In genomic region chr3:15294914-15295313, GRCh38 we compare ENCODE assay signal across 11 cellular contexts. TPM values are rescaled to one million over a fixed set of nuclear protein-coding genes. Genes with fewer than 3 reads are reported as not detected.
A peak's percentile ranks its signal among the peaks of the same experiment; 100 is the strongest.
DNase-seq lines count a peak whose midpoint lies in the region; ATAC-seq and TF ChIP-seq lines count a peak whose summit lies in the region.
"Had no signal": no experiment of that assay in that cellular context is flagged by ENCODE, and none has a peak within 500 bp of the region (broad histone marks: within the 10 kb centered on the region; RNA-seq: fewer than 3 reads in every experiment).

No MANE protein-coding gene starts in this region.

- no peak overlapping the region for H3K4ac ChIP-seq in mesenchymal stem cell (ENCODE audit: low read depth in 1 of 2, low read length in 2 of 2)

- WGBS in mesenchymal stem cell, result 98% methylated on average over 5 of the region's 5 CpGs
- WGBS in upper lobe of left lung, 2 donors, result 62 to 80% methylated on average over 5 of the region's 5 CpGs

- H3K36me3 Mint-ChIP-seq in activated naive CD4-positive, alpha-beta T cell treated with anti-CD3 and anti-CD28 coated beads for 36 hours (ENCODE audit: low read depth), result peaks cover 6% of the 10 kb centered on the region

- H3K18ac ChIP-seq in mesenchymal stem cell (ENCODE audit: low read depth in 1 of 2, low read length in 2 of 2), result no peak overlapping the region

- H3K27ac ChIP-seq in colonic mucosa (peak overlapping the region; percentile 51), mesenchymal stem cell (ENCODE audit: low read length, poor library complexity, severe bottlenecking) (no peak overlapping the region), upper lobe of left lung (peak overlapping the region; percentile 82 to 89 (median 84)), PC-9 (no peak overlapping the region)

- no peak overlapping the region for H4K8ac ChIP-seq in mesenchymal stem cell (ENCODE audit: low read length)

- no peaks in the 10 kb centered on the region for H3K27me3 Mint-ChIP-seq in activated naive CD4-positive, alpha-beta T cell treated with anti-CD3 and anti-CD28 coated beads for 36 hours (ENCODE audit: low read depth)

- H3K4me1 Mint-ChIP-seq in activated naive CD4-positive, alpha-beta T cell treated with anti-CD3 and anti-CD28 coated beads for 36 hours (ENCODE audit: low read depth), result peaks cover 68% of the 10 kb centered on the region

- H2AK5ac ChIP-seq in mesenchymal stem cell (ENCODE audit: low read length, severe bottlenecking), result peak overlapping the region; percentile 11

- H3K9ac ChIP-seq in colonic mucosa (ENCODE audit: low read depth in 2 of 2, low read length in 2 of 2), result no peak overlapping the region
- H3K9ac ChIP-seq in mesenchymal stem cell (ENCODE audit: low read length), result peak overlapping the region; percentile 73
- H3K9ac ChIP-seq: SK-N-SH had no signal

- H3K27me3 ChIP-seq in colonic mucosa (no peaks in the 10 kb centered on the region), mesenchymal stem cell (ENCODE audit: control insufficient read depth in 1 of 2, insufficient read depth in 1 of 2, low read length in 2 of 2) (no peaks in the 10 kb centered on the region), upper lobe of left lung (no peaks in the 10 kb centered on the region), PC-9 (ENCODE audit: insufficient read depth, low read depth) (no peaks in the 10 kb centered on the region)

- no peak overlapping the region for H2BK15ac ChIP-seq in mesenchymal stem cell (ENCODE audit: low read depth, poor library complexity, severe bottlenecking)

- H3K79me1 ChIP-seq in mesenchymal stem cell (replicated peaks; ENCODE audit: low read length, poor library complexity, severe bottlenecking), result peaks cover 2% of the 10 kb centered on the region

- H3K4me2 ChIP-seq in mesenchymal stem cell (ENCODE audit: low read length, poor library complexity, severe bottlenecking) (no peak overlapping the region), PC-9 (no peak overlapping the region)
- H3K4me2 ChIP-seq: SK-N-SH had no signal

- POLR2A ChIA-PET in PC-9 (lab: Charles Lee; ENCODE audit: unreplicated experiment), result no interaction called here

- no TSS peak for BruUV-seq in PC-9 (replicated peaks; lab: Mats Ljungman, UMichigan)

- CTCF ChIA-PET in activated naive CD4-positive, alpha-beta T cell treated with anti-CD3 and anti-CD28 coated beads for 36 hours (lab: Charles Lee), result interaction anchor here (1.0 to 1.6 kb wide), 4 partner anchors 9 to 27 kb away, joined by 3 to 4 read pairs (median 4); no protein-coding TSS in a partner anchor
- CTCF ChIA-PET in PC-9 (lab: Charles Lee), result no interaction called here

- H3K4me1 ChIP-seq in colonic mucosa (no peaks in the 10 kb centered on the region), mesenchymal stem cell (ENCODE audit: control insufficient read depth, insufficient read depth, low read depth, low read length) (peaks cover 13% of the 10 kb centered on the region), upper lobe of left lung (peaks cover 46 to 75% (median 63%) of the 10 kb centered on the region in 4 donors), PC-9 (replicated peaks; ENCODE audit: insufficient read depth) (peaks cover 31% of the 10 kb centered on the region)

- peak overlapping the region; percentile 13 for H3K27ac Mint-ChIP-seq in activated naive CD4-positive, alpha-beta T cell treated with anti-CD3 and anti-CD28 coated beads for 36 hours
- H3K27ac Mint-ChIP-seq: endodermal cell had no signal

- H3F3A ChIP-seq in PC-9 (ENCODE audit: insufficient read depth, low read depth), result peaks cover 37% of the 10 kb centered on the region

- no peak overlapping the region for H3K4me3 Mint-ChIP-seq in activated naive CD4-positive, alpha-beta T cell treated with anti-CD3 and anti-CD28 coated beads for 36 hours
- H3K4me3 Mint-ChIP-seq: endodermal cell had no signal

- TF ChIP-seq EP300 in upper lobe of left lung (IDR thresholded peaks at IDR 0.05), result peak in 1 of 4 donors; percentile 15

- no peaks in the 10 kb centered on the region for H3K36me3 ChIP-seq in colonic mucosa
- H3K36me3 ChIP-seq in mesenchymal stem cell (ENCODE audit: control insufficient read depth in 1 of 2, insufficient read depth in 2 of 2, low read depth in 1 of 2, low read length in 2 of 2), result peaks cover 0 to 40% of the 10 kb centered on the region in 2 experiments
- peaks cover 0 to 11% (median 2%) of the 10 kb centered on the region in 4 donors for H3K36me3 ChIP-seq in upper lobe of left lung
- peaks cover 3% of the 10 kb centered on the region; the same call in 1 of the 2 replicates for H3K36me3 ChIP-seq in PC-9 (ENCODE audit: low read depth)

- intact Hi-C loops in activated naive CD4-positive, alpha-beta T cell treated with anti-CD3 and anti-CD28 coated beads for 36 hours (cut with micrococcal nuclease), result no loop called here
- intact Hi-C loops in colonic mucosa (cut with DNase I) (no loop called here), PC-9 (cut with micrococcal nuclease; ENCODE audit: unreplicated experiment) (no loop called here)

- H3K9me3 Mint-ChIP-seq in activated naive CD4-positive, alpha-beta T cell treated with anti-CD3 and anti-CD28 coated beads for 36 hours, result no peaks in the 10 kb centered on the region
- H3K9me3 Mint-ChIP-seq: endodermal cell had no signal

- peak in 1 of 4 donors; percentile 59 for TF ChIP-seq POLR2A in upper lobe of left lung (IDR thresholded peaks at IDR 0.05)

- peaks cover 44% of the 10 kb centered on the region for H3K79me2 ChIP-seq in PC-9 (ENCODE audit: low read depth)

- TF ChIP-seq CTCF in colonic mucosa (IDR thresholded peaks at IDR 0.05) (no peak), upper lobe of left lung (IDR thresholded peaks at IDR 0.05) (no peak), PC-9 (conservative IDR thresholded peaks at IDR 0.05) (no peak)

- no peak overlapping the region for H2BK120ac ChIP-seq in mesenchymal stem cell (ENCODE audit: low read depth, low read length)

- H3K4me3 ChIP-seq in colonic mucosa (no peak overlapping the region), mesenchymal stem cell (ENCODE audit: insufficient read depth in 1 of 2, low read depth in 1 of 2, low read length in 2 of 2) (no peak overlapping the region), upper lobe of left lung (no peak overlapping the region), PC-9 (no peak overlapping the region)

- peak; percentile 61 to 71 for ATAC-seq in upper lobe of left lung (ENCODE audit: low FRiP score in 2 of 2)
- ATAC-seq in GM21381 (IDR thresholded peaks at IDR 0.05; ENCODE audit: unreplicated experiment), result no peak
- ATAC-seq in GM18858 (IDR thresholded peaks at IDR 0.05; ENCODE audit: unreplicated experiment), result no peak

- no peak for DNase-seq in activated naive CD4-positive, alpha-beta T cell treated with anti-CD3 and anti-CD28 coated beads for 36 hours
- no peak for DNase-seq in activated naive CD4-positive, alpha-beta T cell (lab: John Stamatoyannopoulos, UW)
- DNase-seq in colonic mucosa (no peak), mesenchymal stem cell (no peak), upper lobe of left lung (peak in 1 of 2 donors; percentile 61), PC-9 (no peak)
- DNase-seq: endodermal cell, NCI-H1092, SK-N-SH had no signal

- no peaks in the 10 kb centered on the region for H3K9me2 ChIP-seq in PC-9 (ENCODE audit: insufficient read depth)
- H3K9me2 ChIP-seq: SK-N-SH had no signal

- H3K9me3 ChIP-seq in colonic mucosa (no peaks in the 10 kb centered on the region), mesenchymal stem cell (ENCODE audit: control insufficient read depth, low read length) (no peaks in the 10 kb centered on the region), upper lobe of left lung (no peaks in the 10 kb centered on the region), PC-9 (ENCODE audit: insufficient read depth, low read depth) (no peaks in the 10 kb centered on the region)
- H3K9me3 ChIP-seq: SK-N-SH had no signal

- no peak overlapping the region for H2BK5ac ChIP-seq in mesenchymal stem cell (ENCODE audit: low read depth, low read length, poor library complexity, severe bottlenecking)

- no peak overlapping the region for H2BK12ac ChIP-seq in mesenchymal stem cell (ENCODE audit: low read length in 2 of 2)

- H3K23ac ChIP-seq in mesenchymal stem cell (ENCODE audit: low read length in 2 of 2), result no peak overlapping the region

- no peaks in the 10 kb centered on the region; the same call in 1 of the 2 replicates for H4K20me1 ChIP-seq in PC-9 (ENCODE audit: insufficient read depth)

- no peak overlapping the region for H3K14ac ChIP-seq in mesenchymal stem cell (ENCODE audit: low read length in 2 of 2)

- H2AFZ ChIP-seq in mesenchymal stem cell (ENCODE audit: low read depth, low read length) (no peak overlapping the region), PC-9 (no peak overlapping the region)

- no peak overlapping the region for H4K91ac ChIP-seq in mesenchymal stem cell (ENCODE audit: low read length)

RNA-seq across cellular contexts. Expression of gene SH3BP5, which starts 37.5 kb away (rescaled TPM):
- 1 to 10 TPM; 7.9 to 9.0 TPM for total RNA-seq in activated naive CD4-positive, alpha-beta T cell treated with anti-CD3 and anti-CD28 coated beads for 36 hours
- total RNA-seq in colonic mucosa, result 1 to 10 TPM; 5.5 to 9.3 TPM
- 8.4 TPM for polyA plus RNA-seq in mesenchymal stem cell (2013, experiment 1 of 2)
- polyA plus RNA-seq in mesenchymal stem cell (2013, experiment 2 of 2), result 8.4 TPM
- 100 to 1,000 TPM in 2 of 6 donors, 10 to 100 TPM in 4; 83.8 to 150 (median 94.7) TPM for total RNA-seq in upper lobe of left lung
- total RNA-seq in PC-9 (2021), result 31.6 and 39.3 TPM in 2 replicates

Comparison
In these comparisons a context has a peak if more than half of its experiments do, and no peak if none do; other contexts are left out.
1. H3K27ac ChIP-seq: peak in colonic mucosa (single experiment) and upper lobe of left lung (4 of 4); none in mesenchymal stem cell (single experiment) and PC-9 (single experiment).
2. ATAC-seq: peak in upper lobe of left lung (2 of 2); none in GM21381 (single experiment) and GM18858 (single experiment).